15 cellular contexts compared by ENCODE assay signal in the genomic region with DNA sequence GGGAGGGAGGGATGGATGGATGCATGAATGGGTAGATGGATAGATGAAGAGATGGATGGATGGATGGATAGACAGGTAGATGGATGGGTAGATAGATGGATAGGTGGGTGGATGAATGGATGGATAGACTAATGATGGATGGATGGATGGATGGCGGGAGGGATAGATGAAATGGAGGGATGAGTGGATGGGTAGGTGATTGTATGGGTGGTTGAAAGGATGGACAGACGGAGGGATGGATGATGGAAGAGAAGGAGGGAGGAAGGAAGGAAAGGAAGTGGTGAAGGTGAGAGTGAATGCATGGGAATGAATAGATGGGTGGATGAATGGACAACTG. TPM values are rescaled to one million over a fixed set of nuclear protein-coding genes. Genes with fewer than 3 reads are reported as not detected.
"Had no signal": no experiment of that assay in that cellular context is flagged by ENCODE, and none has a peak within 500 bp of the region (broad histone marks: within the 10 kb centered on the region; RNA-seq: fewer than 3 reads in every experiment).

No MANE protein-coding gene starts in this region.

- H3K27ac Mint-ChIP-seq: activated CD4-positive, alpha-beta T cell treated with anti-CD3 and anti-CD28 coated beads for 36 hours; stimulated activated memory B cell treated with anti-CD40 and anti-IgM and Interleukin-4, amounts not matched to agents 10 μg/mL and 1 μg/mL and 100 μg/mL, for 72 hours had no signal

- H3K27ac ChIP-seq: right atrium auricular region, tibial artery, WERI-Rb-1 had no signal

- H3K9me3 Mint-ChIP-seq: stimulated activated memory B cell treated with anti-CD40 and anti-IgM and Interleukin-4, amounts not matched to agents 10 μg/mL and 1 μg/mL and 100 μg/mL, for 72 hours had no signal

- H3K4me1 ChIP-seq: uterus had no signal

- H3K4me3 Mint-ChIP-seq: activated CD4-positive, alpha-beta T cell treated with anti-CD3 and anti-CD28 coated beads for 36 hours; stimulated activated memory B cell treated with anti-CD40 and anti-IgM and Interleukin-4, amounts not matched to agents 10 μg/mL and 1 μg/mL and 100 μg/mL, for 72 hours had no signal

- H3K27me3 ChIP-seq: right atrium auricular region, uterus had no signal

- H3K36me3 ChIP-seq: gastroesophageal sphincter, right atrium auricular region, tibial artery, uterus, WERI-Rb-1 had no signal

- DNase-seq: activated effector memory CD4-positive, alpha-beta T cell treated with Interleukin-2 at 50 U/mL for 16 hours; caudate nucleus; effector CD4-positive, alpha-beta T cell; small intestine; T1000; tibial artery; WERI-Rb-1 had no signal

- ATAC-seq: gastroesophageal sphincter had no signal

- FAIRE-seq: small intestine had no signal

- H3K9me3 ChIP-seq: gastroesophageal sphincter, right atrium auricular region, tibial artery, uterus had no signal

- H3K4me3 ChIP-seq: coronary artery, gastroesophageal sphincter, right atrium auricular region, tibial artery, uterus had no signal

- H3K36me3 Mint-ChIP-seq: stimulated activated memory B cell treated with anti-CD40 and anti-IgM and Interleukin-4, amounts not matched to agents 10 μg/mL and 1 μg/mL and 100 μg/mL, for 72 hours had no signal

RNA-seq across cellular contexts. Expression of gene TNNT3, which starts 3.7 kb away (rescaled TPM):
- total RNA-seq: kidney epithelial cell had no signal

RNA-seq across cellular contexts. Expression of gene PRR33, which starts 24.1 kb away (rescaled TPM):
- total RNA-seq: gastroesophageal sphincter, kidney epithelial cell, lower leg skin, uterus had no signal
